13 cellular contexts compared by ENCODE assay signal in the genomic region with DNA sequence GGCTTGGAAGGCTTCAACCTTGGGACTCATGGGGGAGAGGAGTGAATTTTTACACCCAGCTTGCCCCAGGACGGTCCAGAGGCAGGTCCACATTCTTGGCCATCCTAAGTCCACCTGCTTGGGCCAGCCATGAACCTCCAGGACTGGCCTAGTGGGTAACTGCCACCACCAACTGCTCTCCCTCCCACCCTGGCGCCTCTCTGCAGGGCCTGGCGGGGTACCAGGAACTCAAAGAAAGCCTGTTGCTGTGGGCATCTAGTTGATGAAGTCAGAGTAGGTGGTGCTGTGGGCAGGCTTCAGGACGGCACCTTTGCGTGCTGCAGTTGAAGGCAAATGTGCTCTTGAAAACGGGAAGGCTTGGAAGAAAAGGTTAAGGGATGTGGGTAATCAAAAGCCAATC. TPM values are rescaled to one million over a fixed set of nuclear protein-coding genes. Genes with fewer than 3 reads are reported as not detected.
DNase-seq lines count a peak whose midpoint lies in the region; ATAC-seq and TF ChIP-seq lines count a peak whose summit lies in the region.
"Had no signal": no experiment of that assay in that cellular context is flagged by ENCODE, and none has a peak within 500 bp of the region (broad histone marks: within the 10 kb centered on the region; RNA-seq: fewer than 3 reads in every experiment).

No MANE protein-coding gene starts in this region.

- H3K4me1 Mint-ChIP-seq in MCF 10A (ENCODE audit: insufficient read depth, unreplicated experiment), result peaks cover 5% of the 10 kb centered on the region

- H3K27me3 Mint-ChIP-seq in MCF 10A (ENCODE audit: insufficient read depth, unreplicated experiment), result peaks cover 44% of the 10 kb centered on the region
- H3K27me3 Mint-ChIP-seq: activated B cell treated with CpG ODN at 0.5 μM for 24 hours; naive thymus-derived CD4-positive, alpha-beta T cell had no signal

- peak overlapping the region; percentile 52 to 65 for H3K27ac ChIP-seq in tibial artery
- H3K27ac ChIP-seq: spleen had no signal

- H3K27me3 ChIP-seq in tibial artery, result no peaks in the 10 kb centered on the region

- intact Hi-C loops in MCF 10A (cut with micrococcal nuclease) (no loop called here), tibial artery (cut with DNase I; ENCODE audit: low total_unique reads) (no loop called here)

- peaks cover 0 to 89% (median 52%) of the 10 kb centered on the region in 4 donors for H3K4me1 ChIP-seq in tibial artery

- POLR2A ChIA-PET in MCF 10A (lab: Yijun Ruan, JAX), result interaction anchor here (0.7 to 2.5 kb wide), 6 partner anchors 8 to 72 kb away, joined by 3 to 23 read pairs (median 4); partner anchors contain the start of gene BCOR

- no peaks in the 10 kb centered on the region for H3K9me3 Mint-ChIP-seq in MCF 10A (ENCODE audit: unreplicated experiment)
- H3K9me3 Mint-ChIP-seq: activated B cell treated with CpG ODN at 0.5 μM for 24 hours; activated T-cell treated with anti-CD3 and anti-CD28 coated beads, Interleukin-2, amount 50 U/mL, for 24 hours had no signal

- CTCF ChIA-PET in MCF 10A (lab: Yijun Ruan, JAX), result interaction anchor here (1.6 kb wide), 1 partner anchor 11 kb away, joined by 5 read pairs; the partner anchor contains the start of gene BCOR

- H3K36me3 ChIP-seq in tibial artery, result no peaks in the 10 kb centered on the region
- H3K36me3 ChIP-seq: spleen had no signal

- no peak overlapping the region for H3K4me3 ChIP-seq in tibial artery
- H3K4me3 ChIP-seq: spleen had no signal

- no peaks in the 10 kb centered on the region for H3K9me3 ChIP-seq in tibial artery
- H3K9me3 ChIP-seq: spleen had no signal

- no peaks in the 10 kb centered on the region for H3K36me3 Mint-ChIP-seq in MCF 10A (ENCODE audit: insufficient read depth, unreplicated experiment)
- H3K36me3 Mint-ChIP-seq: naive thymus-derived CD4-positive, alpha-beta T cell had no signal

- no TSS peak for BruUV-seq in MCF 10A (replicated peaks; lab: Mats Ljungman, UMichigan)

- H3K4me3 Mint-ChIP-seq in MCF 10A (ENCODE audit: unreplicated experiment), result no peak overlapping the region
- H3K4me3 Mint-ChIP-seq: activated T-cell treated with anti-CD3 and anti-CD28 coated beads, Interleukin-2, amount 50 U/mL, for 24 hours had no signal

- DNase-seq in T47D (ENCODE audit: low read depth in 1 of 2, low spot score in 1 of 2) (peak; percentile 59 to 77), MCF 10A (ENCODE audit: unreplicated experiment) (no peak), astrocyte of the hippocampus (ENCODE audit: low read depth, low spot score) (peak; percentile 37), mucosa of gallbladder (ENCODE audit: low spot score) (peak; percentile 14), tibial artery (peak in 1 of 2 donors; percentile 80), kidney glomerular epithelial cell (lab: John Stamatoyannopoulos, UW) (no peak), NCI-H2196 (lab: John Stamatoyannopoulos, UW; ENCODE audit: unreplicated experiment) (no peak)
- DNase-seq: activated B cell treated with CpG ODN at 0.5 μM for 24 hours; activated T-cell treated with anti-CD3 and anti-CD28 coated beads, Interleukin-2, amount 50 U/mL, for 24 hours; erythroblast; naive thymus-derived CD4-positive, alpha-beta T cell; spleen had no signal

- no peak overlapping the region for H3K27ac Mint-ChIP-seq in MCF 10A (ENCODE audit: low read depth, unreplicated experiment)
- H3K27ac Mint-ChIP-seq: activated B cell treated with CpG ODN at 0.5 μM for 24 hours had no signal

- ATAC-seq in GM21447 (IDR thresholded peaks at IDR 0.05; ENCODE audit: unreplicated experiment), result no peak
- ATAC-seq: naive thymus-derived CD4-positive, alpha-beta T cell had no signal

- TF ChIP-seq CTCF in MCF 10A (IDR thresholded peaks at IDR 0.05; ENCODE audit: unreplicated experiment), result no peak
- no peak for TF ChIP-seq CTCF in tibial artery (IDR thresholded peaks at IDR 0.05)

- in situ Hi-C loops in T47D (cut with HindIII; ENCODE audit: low pct_unique_long_range_greater_than_20kb, low sequenced_read_pairs), result no loop called here

RNA-seq across cellular contexts. Expression of gene BCOR, which starts 12.0 kb away (rescaled TPM):
- total RNA-seq in MCF 10A (2022), result 7.5 and 12.0 TPM in 2 replicates
- total RNA-seq in mucosa of gallbladder, result 25.8 TPM

Comparison
In these comparisons a context has a peak if more than half of its experiments do, and no peak if none do; other contexts are left out.
1. DNase-seq: peak in T47D (2 of 2), astrocyte of the hippocampus (single experiment) and mucosa of gallbladder (single experiment); none in MCF 10A (single experiment), kidney glomerular epithelial cell (single experiment) and NCI-H2196 (single experiment).